In the genomic region with DNA sequence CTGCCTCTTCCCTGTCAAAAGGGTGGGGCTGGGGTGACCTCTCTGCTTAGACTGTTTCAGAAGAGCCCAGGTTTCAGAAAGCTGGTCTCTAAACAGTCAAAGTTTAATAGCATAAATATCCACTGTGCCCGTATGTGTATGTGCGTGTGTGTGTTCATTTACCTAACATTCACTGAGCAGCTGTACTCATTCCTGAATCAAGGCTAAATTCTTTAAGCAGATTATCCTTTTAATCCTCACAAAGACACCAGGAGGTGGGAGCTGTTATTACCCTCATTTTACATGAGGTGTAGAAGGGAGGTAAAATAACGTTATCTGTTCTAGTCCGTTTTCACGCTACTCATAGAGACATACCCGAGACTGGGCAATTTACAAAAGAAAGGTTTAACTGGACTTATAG, we compare ENCODE assay signal across 16 cellular contexts.
DNase-seq lines count a peak whose midpoint lies in the region; ATAC-seq and TF ChIP-seq lines count a peak whose summit lies in the region.
"Had no signal": no experiment of that assay in that cellular context is flagged by ENCODE, and none has a peak within 500 bp of the region (broad histone marks: within the 10 kb centered on the region; RNA-seq: fewer than 3 reads in every experiment).

No MANE protein-coding gene starts in this region.

- H3K4me1 ChIP-seq in A673 (ENCODE audit: insufficient read depth, low read length, poor library complexity, severe bottlenecking) (peaks cover 40% of the 10 kb centered on the region), HAP-1 (peaks cover 7% of the 10 kb centered on the region)

- H3K9me3 ChIP-seq in A673 (ENCODE audit: low read depth, low read length, poor library complexity, severe bottlenecking) (no peaks in the 10 kb centered on the region), HAP-1 (no peaks in the 10 kb centered on the region), WERI-Rb-1 (ENCODE audit: severe bottlenecking) (no peaks in the 10 kb centered on the region)

- DNase-seq in A673 (ENCODE audit: low spot score) = peak; percentile 12
- DNase-seq in HAP-1 (ENCODE audit: low spot score in 2 of 2) = peak; percentile 48 to 63
- peak; percentile 42 for DNase-seq in WERI-Rb-1
- DNase-seq in retinal pigment epithelial cell (ENCODE audit: low read depth) = peak; percentile 70
- DNase-seq in dermis blood vessel endothelial cell = no peak
- DNase-seq: AML-193; CD4-positive, alpha-beta T cell; DND-41; GDM1; GOT3; H9 had no signal

- TF ChIP-seq CTCF in A673 (conservative IDR thresholded peaks at IDR 0.05; ENCODE audit: low read depth, low read length) (no peak), WERI-Rb-1 (IDR thresholded peaks at IDR 0.05; ENCODE audit: low read depth, low read length) (no peak), retinal pigment epithelial cell (conservative IDR thresholded peaks at IDR 0.05; ENCODE audit: low read depth, low read length) (no peak)

- BruUV-seq in A673 (replicated peaks; lab: Mats Ljungman, UMichigan) = no TSS peak

- H3K27me3 ChIP-seq in A673 (replicated peaks; ENCODE audit: insufficient read depth, low read depth, low read length, poor library complexity) (no peaks in the 10 kb centered on the region), HAP-1 (ENCODE audit: low read depth) (no peaks in the 10 kb centered on the region), WERI-Rb-1 (ENCODE audit: insufficient read depth, low read depth, severe bottlenecking) (no peaks in the 10 kb centered on the region)
- H3K27me3 ChIP-seq: BLaER1 treated with 17β-estradiol and CSF1 and Interleukin-3, amounts not matched to agents 10 nM and 100 nM had no signal

- CTCF ChIA-PET in A673 (lab: Charles Lee) = interaction anchor here (0.6 kb wide), 1 partner anchor 1026 kb away, joined by 3 read pairs; no protein-coding TSS in a partner anchor

- H3K4me3 ChIP-seq in A673 (ENCODE audit: low read depth, low read length, poor library complexity, severe bottlenecking) (no peak overlapping the region), HAP-1 (no peak overlapping the region), WERI-Rb-1 (ENCODE audit: low read depth, low read length) (peak overlapping the region; percentile 12; the same call in 1 of the 2 replicates), retinal pigment epithelial cell (ENCODE audit: low read length) (no peak overlapping the region)
- H3K4me3 ChIP-seq: BLaER1 treated with 17β-estradiol and CSF1 and Interleukin-3, amounts not matched to agents 10 nM and 100 nM had no signal

- POLR2A ChIA-PET in A673 (lab: Charles Lee; ENCODE audit: low non-redundant PET) = no interaction called here

- in situ Hi-C loops in HAP-1 (cut with MboI; ENCODE audit: low sequenced_read_pairs) = no loop called here

- H3K36me3 ChIP-seq in A673 (ENCODE audit: insufficient read depth, low read length, poor library complexity, severe bottlenecking) (no peaks in the 10 kb centered on the region), HAP-1 (replicated peaks) (no peaks in the 10 kb centered on the region), WERI-Rb-1 (no peaks in the 10 kb centered on the region)

- ATAC-seq in HG02938 (IDR thresholded peaks at IDR 0.05; ENCODE audit: unreplicated experiment) (no peak), HG03565 (IDR thresholded peaks at IDR 0.05; ENCODE audit: unreplicated experiment) (no peak)
- ATAC-seq: HepG2 had no signal

- intact Hi-C loops in A673 (cut with micrococcal nuclease; ENCODE audit: unreplicated experiment) = no loop called here

- H3K27ac ChIP-seq in A673 (ENCODE audit: low read depth, low read length, poor library complexity, severe bottlenecking) = no peak overlapping the region
- no peak overlapping the region for H3K27ac ChIP-seq in WERI-Rb-1
- H3K27ac ChIP-seq: 22Rv1; BLaER1 treated with 17β-estradiol and CSF1 and Interleukin-3, amounts not matched to agents 10 nM and 100 nM had no signal
